Comparison of ENCODE assay signal across 10 cellular contexts in genomic region chr20:32480361-32481199, GRCh38.
A peak's percentile ranks its signal among the peaks of the same experiment; 100 is the strongest.
DNase-seq lines count a peak whose midpoint lies in the region; ATAC-seq and TF ChIP-seq lines count a peak whose summit lies in the region.
"Had no signal": no experiment of that assay in that cellular context is flagged by ENCODE, and none has a peak within 500 bp of the region (broad histone marks: within the 10 kb centered on the region; RNA-seq: fewer than 3 reads in every experiment).

No MANE protein-coding gene starts in this region.

- TF ChIP-seq CTCF in endodermal cell (conservative IDR thresholded peaks at IDR 0.05) (no peak), type B pancreatic cell (conservative IDR thresholded peaks at IDR 0.05) (no peak)

- H3K9me3 ChIP-seq in endodermal cell (ENCODE audit: control insufficient read depth, low read length): no peaks in the 10 kb centered on the region
- H3K9me3 ChIP-seq in muscle layer of colon (ENCODE audit: low read length): no peaks in the 10 kb centered on the region

- H3K36me3 ChIP-seq in endodermal cell (ENCODE audit: control insufficient read depth, insufficient read depth, low read length): peaks cover 9% of the 10 kb centered on the region
- H3K36me3 ChIP-seq in muscle layer of colon (ENCODE audit: insufficient read depth, low read length): no peaks in the 10 kb centered on the region

- no peaks in the 10 kb centered on the region for H3K36me3 Mint-ChIP-seq in activated naive CD4-positive, alpha-beta T cell treated with anti-CD3 and anti-CD28 coated beads, Interleukin-2, amount 50 U/mL, for 24 hours
- peaks cover 7% of the 10 kb centered on the region for H3K36me3 Mint-ChIP-seq in activated naive CD4-positive, alpha-beta T cell treated with anti-CD3 and anti-CD28 coated beads, Interleukin-2, amount 10 ng/mL, durations not matched to agents 7 days and 5 days
- H3K36me3 Mint-ChIP-seq in endodermal cell (ENCODE audit: low read depth) (peaks cover 4% of the 10 kb centered on the region), type B pancreatic cell (no peaks in the 10 kb centered on the region)
- H3K36me3 Mint-ChIP-seq in activated CD8-positive, alpha-beta memory T cell treated with anti-CD3 and anti-CD28 coated beads, Interleukin-2, amount 10 ng/mL, durations not matched to agents 7 days and 5 days: no peaks in the 10 kb centered on the region

- H3K4me3 ChIP-seq in endodermal cell (ENCODE audit: low read length) (peak overlapping the region; percentile 86), muscle layer of colon (ENCODE audit: low read depth in 1 of 2, low read length in 2 of 2) (peak overlapping the region in 1 of 2 donors; percentile 25)

- H3K27ac ChIP-seq in endodermal cell (ENCODE audit: low read depth, low read length): no peak overlapping the region
- H3K27ac ChIP-seq in muscle layer of colon (ENCODE audit: low read depth, low read length): peak overlapping the region; percentile 90

- WGBS in endodermal cell (ENCODE audit: insufficient coverage in 1 of 2, insufficient read length in 1 of 2), 2 experiments: 87% methylated on average over 11 to 12 of the region's 12 CpGs

- CTCF ChIA-PET in activated naive CD4-positive, alpha-beta T cell treated with anti-CD3 and anti-CD28 coated beads, Interleukin-2, amount 10 ng/mL, durations not matched to agents 7 days and 5 days (lab: Charles Lee): no interaction called here
- CTCF ChIA-PET in activated CD8-positive, alpha-beta memory T cell treated with anti-CD3 and anti-CD28 coated beads, Interleukin-2, amount 10 ng/mL, durations not matched to agents 7 days and 5 days (lab: Charles Lee): interaction anchor here (0.6 to 0.9 kb wide), 4 partner anchors 9 to 172 kb away, joined by 3 to 6 read pairs (median 4); no protein-coding TSS in a partner anchor

- H3K4me1 ChIP-seq in endodermal cell (ENCODE audit: control insufficient read depth, insufficient read depth, low read length) (peaks cover 14% of the 10 kb centered on the region), muscle layer of colon (ENCODE audit: insufficient read depth, low read length) (peaks cover 70% of the 10 kb centered on the region)

- no peaks in the 10 kb centered on the region for H3K27me3 Mint-ChIP-seq in activated naive CD4-positive, alpha-beta T cell treated with anti-CD3 and anti-CD28 coated beads, Interleukin-2, amount 50 U/mL, for 24 hours
- H3K27me3 Mint-ChIP-seq in activated naive CD4-positive, alpha-beta T cell treated with anti-CD3 and anti-CD28 coated beads, Interleukin-2, amount 10 ng/mL, durations not matched to agents 7 days and 5 days: peaks cover 13% of the 10 kb centered on the region
- H3K27me3 Mint-ChIP-seq in endodermal cell (ENCODE audit: insufficient read depth) (no peaks in the 10 kb centered on the region), type B pancreatic cell (peaks cover 4% of the 10 kb centered on the region)
- H3K27me3 Mint-ChIP-seq in activated CD8-positive, alpha-beta memory T cell treated with anti-CD3 and anti-CD28 coated beads, Interleukin-2, amount 10 ng/mL, durations not matched to agents 7 days and 5 days: no peaks in the 10 kb centered on the region

- DNase-seq in activated naive CD4-positive, alpha-beta T cell treated with anti-CD3 and anti-CD28 coated beads, Interleukin-2, amount 10 ng/mL, durations not matched to agents 7 days and 5 days: no peak
- DNase-seq in endodermal cell: peak; percentile 48
- DNase-seq in type B pancreatic cell (ENCODE audit: extremely low spot score, unreplicated experiment): no peak
- DNase-seq in activated CD8-positive, alpha-beta memory T cell treated with anti-CD3 and anti-CD28 coated beads, Interleukin-2, amount 10 ng/mL, durations not matched to agents 7 days and 5 days: no peak
- no peak for DNase-seq in NCI-H510A (lab: John Stamatoyannopoulos, UW)
- no peak for DNase-seq in SK-N-DZ (ENCODE audit: low spot score)
- DNase-seq: effector CD4-positive, alpha-beta T cell; NCI-H748 treated with DMSO at 0.1 percent for 48 hours had no signal

- H3K4me3 Mint-ChIP-seq in activated naive CD4-positive, alpha-beta T cell treated with anti-CD3 and anti-CD28 coated beads, Interleukin-2, amount 50 U/mL, for 24 hours: peak overlapping the region; percentile 23
- no peak overlapping the region for H3K4me3 Mint-ChIP-seq in activated naive CD4-positive, alpha-beta T cell treated with anti-CD3 and anti-CD28 coated beads, Interleukin-2, amount 10 ng/mL, durations not matched to agents 7 days and 5 days
- H3K4me3 Mint-ChIP-seq in endodermal cell (peak overlapping the region; percentile 86), type B pancreatic cell (peak overlapping the region; percentile 52)
- no peak overlapping the region for H3K4me3 Mint-ChIP-seq in activated CD8-positive, alpha-beta memory T cell treated with anti-CD3 and anti-CD28 coated beads, Interleukin-2, amount 10 ng/mL, durations not matched to agents 7 days and 5 days

- no peaks in the 10 kb centered on the region for H3K9me3 Mint-ChIP-seq in activated naive CD4-positive, alpha-beta T cell treated with anti-CD3 and anti-CD28 coated beads, Interleukin-2, amount 50 U/mL, for 24 hours
- H3K9me3 Mint-ChIP-seq in activated naive CD4-positive, alpha-beta T cell treated with anti-CD3 and anti-CD28 coated beads, Interleukin-2, amount 10 ng/mL, durations not matched to agents 7 days and 5 days: no peaks in the 10 kb centered on the region
- no peaks in the 10 kb centered on the region for H3K9me3 Mint-ChIP-seq in endodermal cell
- no peaks in the 10 kb centered on the region for H3K9me3 Mint-ChIP-seq in type B pancreatic cell
- no peaks in the 10 kb centered on the region for H3K9me3 Mint-ChIP-seq in activated CD8-positive, alpha-beta memory T cell treated with anti-CD3 and anti-CD28 coated beads, Interleukin-2, amount 10 ng/mL, durations not matched to agents 7 days and 5 days (ENCODE audit: low read depth)

- H3K9ac ChIP-seq in endodermal cell (ENCODE audit: extremely low read depth, low read length, poor library complexity, severe bottlenecking): no peak overlapping the region
- peak overlapping the region; percentile 47 for H3K9ac ChIP-seq in muscle layer of colon (ENCODE audit: low read length)

- ATAC-seq in activated CD8-positive, alpha-beta memory T cell treated with anti-CD3 and anti-CD28 coated beads, Interleukin-2, amount 10 ng/mL, durations not matched to agents 7 days and 5 days: no peak

- peak overlapping the region; percentile 60 for H3K27ac Mint-ChIP-seq in activated naive CD4-positive, alpha-beta T cell treated with anti-CD3 and anti-CD28 coated beads, Interleukin-2, amount 50 U/mL, for 24 hours
- no peak overlapping the region for H3K27ac Mint-ChIP-seq in activated naive CD4-positive, alpha-beta T cell treated with anti-CD3 and anti-CD28 coated beads, Interleukin-2, amount 10 ng/mL, durations not matched to agents 7 days and 5 days
- peak overlapping the region; percentile 49 for H3K27ac Mint-ChIP-seq in endodermal cell
- peak overlapping the region; percentile 79 for H3K27ac Mint-ChIP-seq in type B pancreatic cell
- no peak overlapping the region for H3K27ac Mint-ChIP-seq in activated CD8-positive, alpha-beta memory T cell treated with anti-CD3 and anti-CD28 coated beads, Interleukin-2, amount 10 ng/mL, durations not matched to agents 7 days and 5 days

- H3K4me1 Mint-ChIP-seq in activated naive CD4-positive, alpha-beta T cell treated with anti-CD3 and anti-CD28 coated beads, Interleukin-2, amount 50 U/mL, for 24 hours: peaks cover 68% of the 10 kb centered on the region
- peaks cover 29% of the 10 kb centered on the region for H3K4me1 Mint-ChIP-seq in activated naive CD4-positive, alpha-beta T cell treated with anti-CD3 and anti-CD28 coated beads, Interleukin-2, amount 10 ng/mL, durations not matched to agents 7 days and 5 days
- H3K4me1 Mint-ChIP-seq in endodermal cell (peaks cover 53% of the 10 kb centered on the region), type B pancreatic cell (ENCODE audit: unreplicated experiment) (peaks cover 64% of the 10 kb centered on the region)
- H3K4me1 Mint-ChIP-seq in activated CD8-positive, alpha-beta memory T cell treated with anti-CD3 and anti-CD28 coated beads, Interleukin-2, amount 10 ng/mL, durations not matched to agents 7 days and 5 days: peaks cover 14% of the 10 kb centered on the region

- H3K27me3 ChIP-seq in endodermal cell (ENCODE audit: control insufficient read depth, insufficient read depth, low read length, poor library complexity, severe bottlenecking): no peaks in the 10 kb centered on the region
- H3K27me3 ChIP-seq in muscle layer of colon (ENCODE audit: control insufficient read depth in 1 of 2, insufficient read depth in 2 of 2, low read length in 2 of 2): no peaks in the 10 kb centered on the region

Comparison
In these comparisons a context has a peak if more than half of its experiments do, and no peak if none do; other contexts are left out.
1. H3K27ac Mint-ChIP-seq: peak in activated naive CD4-positive, alpha-beta T cell treated with anti-CD3 and anti-CD28 coated beads, Interleukin-2, amount 50 U/mL, for 24 hours (single experiment), endodermal cell (single experiment) and type B pancreatic cell (single experiment); none in activated naive CD4-positive, alpha-beta T cell treated with anti-CD3 and anti-CD28 coated beads, Interleukin-2, amount 10 ng/mL, durations not matched to agents 7 days and 5 days (single experiment) and activated CD8-positive, alpha-beta memory T cell treated with anti-CD3 and anti-CD28 coated beads, Interleukin-2, amount 10 ng/mL, durations not matched to agents 7 days and 5 days (single experiment).
2. H3K4me3 Mint-ChIP-seq: peak in activated naive CD4-positive, alpha-beta T cell treated with anti-CD3 and anti-CD28 coated beads, Interleukin-2, amount 50 U/mL, for 24 hours (single experiment), endodermal cell (single experiment) and type B pancreatic cell (single experiment); none in activated naive CD4-positive, alpha-beta T cell treated with anti-CD3 and anti-CD28 coated beads, Interleukin-2, amount 10 ng/mL, durations not matched to agents 7 days and 5 days (single experiment) and activated CD8-positive, alpha-beta memory T cell treated with anti-CD3 and anti-CD28 coated beads, Interleukin-2, amount 10 ng/mL, durations not matched to agents 7 days and 5 days (single experiment).